Comparison of ENCODE assay signal across 15 cellular contexts in genomic region chr17:81160306-81160705, GRCh38. TPM values are rescaled to one million over a fixed set of nuclear protein-coding genes. Genes with fewer than 3 reads are reported as not detected.
DNase-seq lines count a peak whose midpoint lies in the region; ATAC-seq and TF ChIP-seq lines count a peak whose summit lies in the region.
"Had no signal": no experiment of that assay in that cellular context is flagged by ENCODE, and none has a peak within 500 bp of the region (broad histone marks: within the 10 kb centered on the region; RNA-seq: fewer than 3 reads in every experiment).

No MANE protein-coding gene starts in this region.

- peaks cover 0 to 9% of the 10 kb centered on the region in 2 donors for H3K36me3 Mint-ChIP-seq in CD14-positive monocyte
- no peaks in the 10 kb centered on the region for H3K36me3 Mint-ChIP-seq in activated T-cell treated with anti-CD3 and anti-CD28 coated beads, Interleukin-2, amount 50 U/mL, for 72 hours (ENCODE audit: insufficient read depth in 2 of 2)
- H3K36me3 Mint-ChIP-seq: CD4-positive, CD25-positive, alpha-beta regulatory T cell had no signal

- TF ChIP-seq EP300 in ovary (IDR thresholded peaks at IDR 0.05): no peak

- peaks cover 0 to 21% (median 7%) of the 10 kb centered on the region in 7 donors for H3K27me3 ChIP-seq in heart right ventricle
- no peaks in the 10 kb centered on the region for H3K27me3 ChIP-seq in ovary

- peak overlapping the region in 9 of 10 donors; percentile 30 to 61 (median 53) for H3K4me3 ChIP-seq in heart right ventricle
- H3K4me3 ChIP-seq in ovary: no peak overlapping the region
- H3K4me3 ChIP-seq: GM23248 had no signal

- H3K36me3 ChIP-seq in heart right ventricle: no peaks in the 10 kb centered on the region
- no peaks in the 10 kb centered on the region for H3K36me3 ChIP-seq in ovary

- H3K27ac ChIP-seq in heart right ventricle (peak overlapping the region; percentile 18 to 91 (median 74)), ovary (no peak overlapping the region)
- H3K27ac ChIP-seq: GM23248 had no signal

- peak; percentile 40 to 89 (median 74) for ATAC-seq in heart right ventricle
- no peak for ATAC-seq in HG02973 (IDR thresholded peaks at IDR 0.05; ENCODE audit: unreplicated experiment)
- ATAC-seq in activated T-cell treated with anti-CD3 and anti-CD28 coated beads, Interleukin-2, amount 50 U/mL, for 72 hours (replicated peaks in 1 of 2): no peak

- WGBS in heart right ventricle, 2 donors: 36 to 37% methylated on average over 28 of the region's 28 CpGs
- WGBS in ovary, 3 donors: 5 to 6% (median 6%) methylated on average over 20 to 28 of the region's 28 CpGs

- peak overlapping the region; percentile 14 to 81 (median 43) for H3K27ac Mint-ChIP-seq in CD14-positive monocyte
- no peak overlapping the region for H3K27ac Mint-ChIP-seq in activated T-cell treated with anti-CD3 and anti-CD28 coated beads, Interleukin-2, amount 50 U/mL, for 72 hours
- H3K27ac Mint-ChIP-seq: CD4-positive, CD25-positive, alpha-beta regulatory T cell had no signal

- H3K4me1 Mint-ChIP-seq in CD14-positive monocyte: peaks cover 19% of the 10 kb centered on the region
- no peaks in the 10 kb centered on the region for H3K4me1 Mint-ChIP-seq in activated T-cell treated with anti-CD3 and anti-CD28 coated beads, Interleukin-2, amount 50 U/mL, for 72 hours (ENCODE audit: low read depth)

- intact Hi-C loops in CD14-positive monocyte (cut with micrococcal nuclease): no loop called here
- intact Hi-C loops in heart right ventricle (cut with DNase I): no loop called here
- intact Hi-C loops in ovary (cut with DNase I): no loop called here

- H3K9me3 ChIP-seq in heart right ventricle (no peaks in the 10 kb centered on the region), ovary (no peaks in the 10 kb centered on the region)

- peaks cover 0 to 5% (median 2%) of the 10 kb centered on the region in 7 donors for H3K9me3 Mint-ChIP-seq in CD14-positive monocyte
- no peaks in the 10 kb centered on the region for H3K9me3 Mint-ChIP-seq in activated T-cell treated with anti-CD3 and anti-CD28 coated beads, Interleukin-2, amount 50 U/mL, for 72 hours
- H3K9me3 Mint-ChIP-seq: activated T-cell treated with anti-CD3 and anti-CD28 coated beads, Interleukin-2, amount 50 U/mL, for 4 hours had no signal

- H3K4me3 Mint-ChIP-seq in CD14-positive monocyte: peak overlapping the region; percentile 66 to 82
- no peak overlapping the region for H3K4me3 Mint-ChIP-seq in activated T-cell treated with anti-CD3 and anti-CD28 coated beads, Interleukin-2, amount 50 U/mL, for 72 hours
- H3K4me3 Mint-ChIP-seq: activated T-cell treated with anti-CD3 and anti-CD28 coated beads, Interleukin-2, amount 50 U/mL, for 4 hours had no signal

- no peak for TF ChIP-seq CTCF in CD14-positive monocyte (IDR thresholded peaks at IDR 0.05)
- no peak for TF ChIP-seq CTCF in heart right ventricle (IDR thresholded peaks at IDR 0.05)
- TF ChIP-seq CTCF in ovary (IDR thresholded peaks at IDR 0.05): no peak

- DNase-seq in CD14-positive monocyte (ENCODE audit: low spot score) (peak; percentile 83), UCSD-AML1 (lab: John Stamatoyannopoulos, UW; ENCODE audit: unreplicated experiment) (peak; percentile 68), heart right ventricle (peak; percentile 64 to 66), ovary (peak in 4 of 5 donors; percentile 25 to 63 (median 47)), Ammon's horn (ENCODE audit: low spot score) (no peak), Kasumi-1 (lab: John Stamatoyannopoulos, UW) (no peak)
- DNase-seq in activated T-cell treated with anti-CD3 and anti-CD28 coated beads, Interleukin-2, amount 50 U/mL, for 72 hours: no peak
- DNase-seq: activated T-cell treated with anti-CD3 and anti-CD28 coated beads, Interleukin-2, amount 50 U/mL, for 4 hours; GM23248; IMR-90; mesendoderm; NCI-H2107 had no signal

- TF ChIP-seq POLR2A in ovary (IDR thresholded peaks at IDR 0.05): no peak

- H3K27me3 Mint-ChIP-seq in CD14-positive monocyte (ENCODE audit: low read depth in 3 of 3): peaks cover 10 to 23% (median 10%) of the 10 kb centered on the region in 3 donors
- H3K27me3 Mint-ChIP-seq in activated T-cell treated with anti-CD3 and anti-CD28 coated beads, Interleukin-2, amount 50 U/mL, for 72 hours (ENCODE audit: low read depth): peaks cover 8% of the 10 kb centered on the region

- H3K4me1 ChIP-seq in heart right ventricle: peaks cover 0 to 21% (median 12%) of the 10 kb centered on the region in 9 donors
- peaks cover 5% of the 10 kb centered on the region for H3K4me1 ChIP-seq in ovary (ENCODE audit: insufficient read depth)

RNA-seq across cellular contexts. Expression of gene PVALEF, which starts 5.0 kb away (rescaled TPM):
- polyA plus RNA-seq in CD14-positive monocyte (not detected), heart right ventricle (not detected), ovary (not detected)
- total RNA-seq in heart right ventricle (not detected), ovary (not detected)
- not detected for total RNA-seq in activated T-cell treated with anti-CD3 and anti-CD28 coated beads, Interleukin-2, amount 50 U/mL, for 72 hours
- total RNA-seq: activated T-cell treated with anti-CD3 and anti-CD28 coated beads, Interleukin-2, amount 50 U/mL, for 4 hours; CD4-positive, CD25-positive, alpha-beta regulatory T cell; fibroblast of villous mesenchyme; GM23248; IMR-90 had no signal
- polyA plus RNA-seq: CD4-positive, CD25-positive, alpha-beta regulatory T cell; GM23248; IMR-90 had no signal

RNA-seq across cellular contexts. Expression of gene AATK, which starts 5.7 kb away (rescaled TPM):
- polyA plus RNA-seq in CD14-positive monocyte (1 to 10 TPM in 1 of 2 donors, under 1 TPM in 1; 0.93 to 2.0 TPM), heart right ventricle (1 to 10 TPM; 1.5 to 6.5 TPM), ovary (1 to 10 TPM in 1 of 2 donors, under 1 TPM in 1; 0.33 to 1.5 TPM)
- total RNA-seq in heart right ventricle (1 to 10 TPM; 3.5 to 8.5 (median 6.2) TPM), ovary (1 to 10 TPM in 5 of 7 donors, under 1 TPM in 2; 0.23 to 3.1 (median 1.7) TPM)
- under 1 TPM; 0.48 to 0.81 TPM for total RNA-seq in activated T-cell treated with anti-CD3 and anti-CD28 coated beads, Interleukin-2, amount 50 U/mL, for 72 hours
- total RNA-seq: CD4-positive, CD25-positive, alpha-beta regulatory T cell had no signal

Comparison
In these comparisons a context has a peak if more than half of its experiments do, and no peak if none do; other contexts are left out.
1. DNase-seq: peak in CD14-positive monocyte (single experiment), UCSD-AML1 (single experiment), heart right ventricle (2 of 2) and ovary (4 of 5); none in Ammon's horn (single experiment), activated T-cell treated with anti-CD3 and anti-CD28 coated beads, Interleukin-2, amount 50 U/mL, for 72 hours (0 of 2) and Kasumi-1 (0 of 2).
2. H3K4me3 Mint-ChIP-seq: peak in CD14-positive monocyte (2 of 2); none in activated T-cell treated with anti-CD3 and anti-CD28 coated beads, Interleukin-2, amount 50 U/mL, for 72 hours (0 of 2).
3. ATAC-seq: peak in heart right ventricle (8 of 8); none in HG02973 (single experiment) and activated T-cell treated with anti-CD3 and anti-CD28 coated beads, Interleukin-2, amount 50 U/mL, for 72 hours (0 of 2).
4. H3K27ac ChIP-seq: peak in heart right ventricle (10 of 10); none in ovary (0 of 2).